Comparison of ENCODE assay signal across 16 cellular contexts in the genomic region with DNA sequence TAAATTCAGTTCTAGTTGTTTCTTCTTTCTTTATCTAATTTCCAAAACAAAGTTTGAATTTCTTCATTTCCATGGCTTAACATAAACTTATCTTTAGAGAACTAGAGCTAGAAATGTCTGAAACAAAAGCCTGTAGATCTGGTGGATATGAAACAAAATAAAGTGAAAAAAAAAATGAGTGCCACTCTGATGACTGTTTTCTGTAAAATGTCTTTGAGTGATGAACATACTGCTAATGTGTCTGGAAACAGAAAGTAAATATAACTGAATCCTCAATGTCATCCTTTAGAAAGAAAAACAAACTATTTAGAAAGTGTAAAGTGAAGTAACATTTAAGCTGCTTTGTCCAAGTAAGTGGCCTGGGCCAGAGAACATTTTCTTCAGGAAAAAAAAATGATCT.
"Had no signal": no experiment of that assay in that cellular context is flagged by ENCODE, and none has a peak within 500 bp of the region (broad histone marks: within the 10 kb centered on the region; RNA-seq: fewer than 3 reads in every experiment).

No MANE protein-coding gene starts in this region.

- H3K9me3 Mint-ChIP-seq: activated T-helper 1 cell treated with anti-CD3 and anti-CD28 coated beads, Interleukin-12 subunit alpha, Interleukin-12 subunit beta, Interleukin-2, Interleukin-4 antibody, amounts not matched to agents 30 ng/mL and 10 ng/mL and 1 ng/mL, durations not matched to agents 14 hours and 24 hours and 36 hours; endodermal cell had no signal

- FAIRE-seq: small intestine had no signal

- H3K27ac ChIP-seq: gastroesophageal sphincter, hepatocyte, parathyroid adenoma, tibial artery, uterus had no signal

- H2AFZ ChIP-seq: hepatocyte, parathyroid adenoma had no signal

- H3K27me3 ChIP-seq: gastroesophageal sphincter, hepatocyte, tibial artery, uterus had no signal

- H3K79me2 ChIP-seq: hepatocyte, parathyroid adenoma had no signal

- H3K9me3 ChIP-seq: gastroesophageal sphincter, tibial artery, uterus had no signal

- H3K4me3 Mint-ChIP-seq: activated naive CD4-positive, alpha-beta T cell treated with anti-CD3 and anti-CD28 coated beads for 36 hours; activated T-helper 1 cell treated with anti-CD3 and anti-CD28 coated beads, Interleukin-12 subunit alpha, Interleukin-12 subunit beta, Interleukin-2, Interleukin-4 antibody, amounts not matched to agents 30 ng/mL and 10 ng/mL and 1 ng/mL, durations not matched to agents 14 hours and 24 hours and 36 hours; brain; endodermal cell; stimulated activated effector memory CD8-positive, alpha-beta T cell treated with anti-CD3 and anti-CD28 coated beads, Interleukin-12 subunit alpha, Interleukin-12 subunit beta, amount 100 ng/mL, for 72 hours; T-cell had no signal

- H3K4me3 ChIP-seq: gastroesophageal sphincter, hepatocyte, tibial artery, uterus had no signal

- H3K4me2 ChIP-seq: hepatocyte had no signal

- DNase-seq: activated CD4-positive, alpha-beta T cell treated with anti-CD3 and anti-CD28 coated beads for 48 hours; activated naive CD4-positive, alpha-beta T cell treated with anti-CD3 and anti-CD28 coated beads for 36 hours; endodermal cell; erythroblast; kidney glomerular epithelial cell; retina; small intestine; T-cell; tibial artery; uterus had no signal

- H3K27me3 Mint-ChIP-seq: brain, T-cell had no signal

- ATAC-seq: gastroesophageal sphincter; stimulated activated effector memory CD8-positive, alpha-beta T cell treated with anti-CD3 and anti-CD28 coated beads, Interleukin-12 subunit alpha, Interleukin-12 subunit beta, amount 100 ng/mL, for 72 hours; T-cell had no signal

- H3K36me3 Mint-ChIP-seq: brain; stimulated activated effector memory CD8-positive, alpha-beta T cell treated with anti-CD3 and anti-CD28 coated beads, Interleukin-12 subunit alpha, Interleukin-12 subunit beta, amount 100 ng/mL, for 72 hours; T-cell had no signal

- H3K4me1 Mint-ChIP-seq: brain; endodermal cell; stimulated activated effector memory CD8-positive, alpha-beta T cell treated with anti-CD3 and anti-CD28 coated beads, Interleukin-12 subunit alpha, Interleukin-12 subunit beta, amount 100 ng/mL, for 72 hours; T-cell had no signal

- H3K27ac Mint-ChIP-seq: activated naive CD4-positive, alpha-beta T cell treated with anti-CD3 and anti-CD28 coated beads for 36 hours; activated T-helper 1 cell treated with anti-CD3 and anti-CD28 coated beads, Interleukin-12 subunit alpha, Interleukin-12 subunit beta, Interleukin-2, Interleukin-4 antibody, amounts not matched to agents 30 ng/mL and 10 ng/mL and 1 ng/mL, durations not matched to agents 14 hours and 24 hours and 36 hours; brain; endodermal cell; stimulated activated effector memory CD8-positive, alpha-beta T cell treated with anti-CD3 and anti-CD28 coated beads, Interleukin-12 subunit alpha, Interleukin-12 subunit beta, amount 100 ng/mL, for 72 hours; T-cell had no signal

- H3K36me3 ChIP-seq: gastroesophageal sphincter, tibial artery, uterus had no signal

- H3K4me1 ChIP-seq: parathyroid adenoma, uterus had no signal

- H3K9ac ChIP-seq: parathyroid adenoma had no signal
